ENCODE assay signal across 20 cellular contexts in the genomic region with DNA sequence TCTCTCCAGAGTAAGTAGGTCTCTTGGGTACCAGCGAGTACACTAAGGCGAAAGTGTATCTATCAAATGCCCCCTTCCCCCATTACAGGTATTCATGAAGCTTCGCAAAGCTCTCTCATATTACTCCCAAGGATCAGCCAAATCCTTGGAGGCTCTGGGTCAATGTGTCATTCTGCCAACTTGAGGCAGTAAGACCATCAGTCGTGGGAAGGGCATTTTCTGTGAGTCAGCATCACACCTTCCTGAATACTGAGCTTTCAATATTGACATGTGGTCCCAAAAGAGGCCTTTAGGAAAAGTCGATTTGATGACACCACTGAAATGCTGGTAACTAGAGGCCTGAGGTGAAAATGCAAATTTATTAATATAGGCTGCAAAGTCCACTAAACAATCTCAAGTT.
DNase-seq lines count a peak whose midpoint lies in the region; ATAC-seq and TF ChIP-seq lines count a peak whose summit lies in the region.
"Had no signal": no experiment of that assay in that cellular context is flagged by ENCODE, and none has a peak within 500 bp of the region (broad histone marks: within the 10 kb centered on the region; RNA-seq: fewer than 3 reads in every experiment).

No MANE protein-coding gene starts in this region.

- no peak overlapping the region for H2BK12ac ChIP-seq in trophoblast cell (ENCODE audit: low read length)

- H3K27me3 ChIP-seq in WERI-Rb-1 (ENCODE audit: insufficient read depth, low read depth, severe bottlenecking): no peaks in the 10 kb centered on the region
- H3K27me3 ChIP-seq in aorta (ENCODE audit: control insufficient read depth in 1 of 2, insufficient read depth in 2 of 2, low read length in 1 of 2): no peaks in the 10 kb centered on the region
- H3K27me3 ChIP-seq in trophoblast cell (ENCODE audit: insufficient read depth, low read length): no peaks in the 10 kb centered on the region
- H3K27me3 ChIP-seq: BLaER1 had no signal

- TF ChIP-seq CTCF in WERI-Rb-1 (IDR thresholded peaks at IDR 0.05; ENCODE audit: low read depth, low read length): no peak

- H3K36me3 ChIP-seq in WERI-Rb-1 (no peaks in the 10 kb centered on the region), aorta (ENCODE audit: control insufficient read depth in 1 of 2, insufficient read depth in 2 of 2, low read length in 1 of 2) (no peaks in the 10 kb centered on the region), trophoblast cell (ENCODE audit: control insufficient read depth in 1 of 2, insufficient read depth in 2 of 2, low read length in 2 of 2) (no peaks in the 10 kb centered on the region)
- H3K36me3 ChIP-seq: BLaER1 had no signal

- H3K4ac ChIP-seq in trophoblast cell (ENCODE audit: low read depth, low read length): no peak overlapping the region

- H3K9me3 ChIP-seq in WERI-Rb-1 (ENCODE audit: severe bottlenecking): no peaks in the 10 kb centered on the region
- no peaks in the 10 kb centered on the region for H3K9me3 ChIP-seq in aorta (ENCODE audit: control insufficient read depth, low read length)
- no peaks in the 10 kb centered on the region for H3K9me3 ChIP-seq in trophoblast cell (ENCODE audit: insufficient read depth, low read depth, low read length)
- H3K9me3 ChIP-seq: BLaER1 had no signal

- H4K91ac ChIP-seq in trophoblast cell (ENCODE audit: low read depth, low read length): no peak overlapping the region

- H3K79me1 ChIP-seq in trophoblast cell (ENCODE audit: low read length): no peaks in the 10 kb centered on the region

- H3K4me2 ChIP-seq in trophoblast cell (ENCODE audit: low read length): no peak overlapping the region
- H3K4me2 ChIP-seq: BLaER1 had no signal

- no peak overlapping the region for H3K9ac ChIP-seq in trophoblast cell (ENCODE audit: low read length)
- H3K9ac ChIP-seq: BLaER1 had no signal

- no peak for ATAC-seq in aorta (ENCODE audit: low FRiP score)
- ATAC-seq: HepG2, K562, T-cell had no signal

- H4K12ac ChIP-seq in trophoblast cell (ENCODE audit: low read depth, low read length): no peak overlapping the region

- intact Hi-C loops in aorta (cut with DNase I): no loop called here

- no peak overlapping the region for H2AK5ac ChIP-seq in trophoblast cell (ENCODE audit: low read length)

- H3K4me1 ChIP-seq in aorta (ENCODE audit: control insufficient read depth in 1 of 2, insufficient read depth in 2 of 2, low read length in 2 of 2): no peaks in the 10 kb centered on the region
- H3K4me1 ChIP-seq in trophoblast cell (ENCODE audit: control insufficient read depth in 1 of 2, insufficient read depth in 2 of 2, low read length in 2 of 2): no peaks in the 10 kb centered on the region
- H3K4me1 ChIP-seq: BLaER1 had no signal

- H2AFZ ChIP-seq in trophoblast cell (ENCODE audit: insufficient read depth, low read length, poor library complexity): no peak overlapping the region

- H3K14ac ChIP-seq in trophoblast cell (ENCODE audit: low read length): no peak overlapping the region

- 73 to 81% methylated on average over 5 of the region's 5 CpGs for WGBS in aorta, 2 donors
- WGBS in trophoblast cell (ENCODE audit: extremely low coverage, insufficient coverage, insufficient read length): no CpG with 5 or more reads among the region's 5 CpGs

- H4K8ac ChIP-seq in trophoblast cell (ENCODE audit: low read depth, low read length): no peak overlapping the region

- H2BK120ac ChIP-seq in trophoblast cell (ENCODE audit: insufficient read depth, low read length, poor library complexity): no peak overlapping the region

- no peak overlapping the region for H3K18ac ChIP-seq in trophoblast cell (ENCODE audit: low read length)

- H3K79me2 ChIP-seq in trophoblast cell (ENCODE audit: control insufficient read depth, insufficient read depth, low read length, poor library complexity): no peaks in the 10 kb centered on the region

- no peak overlapping the region for H2BK5ac ChIP-seq in trophoblast cell (ENCODE audit: low read depth, low read length, poor library complexity)

- H3K27ac ChIP-seq in WERI-Rb-1: no peak overlapping the region
- H3K27ac ChIP-seq in aorta (ENCODE audit: low read depth in 1 of 2, low read length in 2 of 2): no peak overlapping the region
- no peak overlapping the region for H3K27ac ChIP-seq in trophoblast cell (ENCODE audit: low read depth, low read length)
- H3K27ac ChIP-seq: BLaER1 had no signal

- no peak overlapping the region for H3K4me3 ChIP-seq in WERI-Rb-1 (ENCODE audit: low read depth, low read length)
- H3K4me3 ChIP-seq in aorta (ENCODE audit: low read length in 2 of 2): no peak overlapping the region
- H3K4me3 ChIP-seq in trophoblast cell (ENCODE audit: low read depth, low read length): no peak overlapping the region
- H3K4me3 ChIP-seq: BLaER1, K562 had no signal

- H3K23ac ChIP-seq in trophoblast cell (ENCODE audit: low read length): no peak overlapping the region

- DNase-seq in ELR (ENCODE audit: low read depth) (peak; percentile 46), M059J (ENCODE audit: low read depth) (peak; percentile 56), WERI-Rb-1 (peak; percentile 16), kidney tubule cell (ENCODE audit: low spot score) (peak; percentile 47), NOMO-1 (lab: John Stamatoyannopoulos, UW; ENCODE audit: unreplicated experiment in 2 of 2) (no peak), retina (no peak), aorta (no peak), trophoblast cell (no peak)
- DNase-seq: CD4-positive, alpha-beta T cell; COR-L47; NCI-H1105; NCI-H146; NCI-H2029; NCI-H2227 treated with DMSO at 0.1 percent for 48 hours; NCI-H524; SIG-M5; T-cell had no signal

Comparison
In these comparisons a context has a peak if more than half of its experiments do, and no peak if none do; other contexts are left out.
1. DNase-seq: peak in ELR (single experiment), M059J (single experiment), WERI-Rb-1 (single experiment) and kidney tubule cell (single experiment); none in NOMO-1 (0 of 2), retina (single experiment), aorta (0 of 2) and trophoblast cell (0 of 2).